ENCODE assay signal across 1 cellular context in genomic region chr6:119308048-119308570, GRCh38.
TF ChIP-seq lines count a peak whose summit lies in the region.

No MANE protein-coding gene starts in this region.

TF ChIP-seq in HEK293, 187 proteins besides CTCF, POLR2A, EP300 and RAD21 (continued from another document and continues in another):
- TF ChIP-seq PRDM4 (tag by site-specific recombination; IDR thresholded peaks at IDR 0.05): no peak
- TF ChIP-seq ZNF776 (tag by site-specific recombination; IDR thresholded peaks at IDR 0.05; ENCODE audit: borderline replicate concordance): no peak
- peak; percentile 72 for TF ChIP-seq SP7 (tag by site-specific recombination; IDR thresholded peaks at IDR 0.05)
- no peak for TF ChIP-seq SCRT1 (tag by site-specific recombination; IDR thresholded peaks at IDR 0.05; ENCODE audit: borderline replicate concordance)
- TF ChIP-seq, protein P1, sequence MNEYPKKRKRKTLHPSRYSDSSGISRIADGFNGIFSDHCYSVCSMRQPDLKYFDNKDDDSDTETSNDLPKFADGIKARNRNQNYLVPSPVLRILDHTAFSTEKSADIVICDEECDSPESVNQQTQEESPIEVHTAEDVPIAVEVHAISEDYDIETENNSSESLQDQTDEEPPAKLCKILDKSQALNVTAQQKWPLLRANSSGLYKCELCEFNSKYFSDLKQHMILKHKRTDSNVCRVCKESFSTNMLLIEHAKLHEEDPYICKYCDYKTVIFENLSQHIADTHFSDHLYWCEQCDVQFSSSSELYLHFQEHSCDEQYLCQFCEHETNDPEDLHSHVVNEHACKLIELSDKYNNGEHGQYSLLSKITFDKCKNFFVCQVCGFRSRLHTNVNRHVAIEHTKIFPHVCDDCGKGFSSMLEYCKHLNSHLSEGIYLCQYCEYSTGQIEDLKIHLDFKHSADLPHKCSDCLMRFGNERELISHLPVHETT (tag by site-specific recombination; IDR thresholded peaks at IDR 0.05): peak; percentile 71
- no peak for TF ChIP-seq ZNF266 (tag by site-specific recombination; IDR thresholded peaks at IDR 0.05; ENCODE audit: low read depth)
- no peak for TF ChIP-seq ZNF292 (tag by site-specific recombination; IDR thresholded peaks at IDR 0.05; ENCODE audit: borderline replicate concordance, low read depth)
- no peak for TF ChIP-seq ZNF555 (tag by site-specific recombination; conservative IDR thresholded peaks at IDR 0.05)
- peak; percentile 80 for TF ChIP-seq ZNF324 (tag by site-specific recombination; IDR thresholded peaks at IDR 0.05)
- peak; percentile 19; the same call in 1 of the 2 replicates for TF ChIP-seq ZFP69B (tag by site-specific recombination; IDR thresholded peaks at IDR 0.05)
- TF ChIP-seq ZNF843 (tag by site-specific recombination; IDR thresholded peaks at IDR 0.05): no peak; the same call in 1 of the 2 replicates
- TF ChIP-seq ZNF404 (tag by site-specific recombination; IDR thresholded peaks at IDR 0.05): 0 out of 2 replicates have a peak, but pooled peaks have one; percentile 15
- TF ChIP-seq REST (tag by site-specific recombination; IDR thresholded peaks at IDR 0.05): no peak
- TF ChIP-seq ZBTB1 (tag by site-specific recombination; IDR thresholded peaks at IDR 0.05): no peak
- no peak for TF ChIP-seq ZNF133 (tag by site-specific recombination; IDR thresholded peaks at IDR 0.05)
- TF ChIP-seq HIC1 (tag by site-specific recombination; IDR thresholded peaks at IDR 0.05): 0 out of 2 replicates have a peak, but pooled peaks have one; percentile 52
- peak; percentile 28; the same call in 1 of the 2 replicates for TF ChIP-seq ZBTB8A (tag by site-specific recombination; IDR thresholded peaks at IDR 0.05)
- TF ChIP-seq, protein P2, sequence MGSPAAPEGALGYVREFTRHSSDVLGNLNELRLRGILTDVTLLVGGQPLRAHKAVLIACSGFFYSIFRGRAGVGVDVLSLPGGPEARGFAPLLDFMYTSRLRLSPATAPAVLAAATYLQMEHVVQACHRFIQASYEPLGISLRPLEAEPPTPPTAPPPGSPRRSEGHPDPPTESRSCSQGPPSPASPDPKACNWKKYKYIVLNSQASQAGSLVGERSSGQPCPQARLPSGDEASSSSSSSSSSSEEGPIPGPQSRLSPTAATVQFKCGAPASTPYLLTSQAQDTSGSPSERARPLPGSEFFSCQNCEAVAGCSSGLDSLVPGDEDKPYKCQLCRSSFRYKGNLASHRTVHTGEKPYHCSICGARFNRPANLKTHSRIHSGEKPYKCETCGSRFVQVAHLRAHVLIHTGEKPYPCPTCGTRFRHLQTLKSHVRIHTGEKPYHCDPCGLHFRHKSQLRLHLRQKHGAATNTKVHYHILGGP (tag by site-specific recombination; IDR thresholded peaks at IDR 0.05): peak; percentile 57
- no peak for TF ChIP-seq ZBTB21 (tag by site-specific recombination; IDR thresholded peaks at IDR 0.05)
- TF ChIP-seq ZNF704 (tag by site-specific recombination; IDR thresholded peaks at IDR 0.05): no peak
- peak; percentile 75 for TF ChIP-seq ZNF629 (tag by site-specific recombination; IDR thresholded peaks at IDR 0.05)
- TF ChIP-seq GFI1B (tag by site-specific recombination; IDR thresholded peaks at IDR 0.05): peak; percentile 73; the same call in 1 of the 2 replicates
- TF ChIP-seq YY2 (tag by site-specific recombination; IDR thresholded peaks at IDR 0.05): no peak
- TF ChIP-seq HOXD13 (CRISPR knock-in tag; IDR thresholded peaks at IDR 0.05; ENCODE audit: borderline replicate concordance): no peak
- TF ChIP-seq ZNF211 (tag by site-specific recombination; IDR thresholded peaks at IDR 0.05; ENCODE audit: low read depth): peak; percentile 92
- TF ChIP-seq, protein P3, sequence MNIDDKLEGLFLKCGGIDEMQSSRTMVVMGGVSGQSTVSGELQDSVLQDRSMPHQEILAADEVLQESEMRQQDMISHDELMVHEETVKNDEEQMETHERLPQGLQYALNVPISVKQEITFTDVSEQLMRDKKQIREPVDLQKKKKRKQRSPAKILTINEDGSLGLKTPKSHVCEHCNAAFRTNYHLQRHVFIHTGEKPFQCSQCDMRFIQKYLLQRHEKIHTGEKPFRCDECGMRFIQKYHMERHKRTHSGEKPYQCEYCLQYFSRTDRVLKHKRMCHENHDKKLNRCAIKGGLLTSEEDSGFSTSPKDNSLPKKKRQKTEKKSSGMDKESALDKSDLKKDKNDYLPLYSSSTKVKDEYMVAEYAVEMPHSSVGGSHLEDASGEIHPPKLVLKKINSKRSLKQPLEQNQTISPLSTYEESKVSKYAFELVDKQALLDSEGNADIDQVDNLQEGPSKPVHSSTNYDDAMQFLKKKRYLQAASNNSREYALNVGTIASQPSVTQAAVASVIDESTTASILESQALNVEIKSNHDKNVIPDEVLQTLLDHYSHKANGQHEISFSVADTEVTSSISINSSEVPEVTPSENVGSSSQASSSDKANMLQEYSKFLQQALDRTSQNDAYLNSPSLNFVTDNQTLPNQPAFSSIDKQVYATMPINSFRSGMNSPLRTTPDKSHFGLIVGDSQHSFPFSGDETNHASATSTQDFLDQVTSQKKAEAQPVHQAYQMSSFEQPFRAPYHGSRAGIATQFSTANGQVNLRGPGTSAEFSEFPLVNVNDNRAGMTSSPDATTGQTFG (tag by site-specific recombination; IDR thresholded peaks at IDR 0.05; ENCODE audit: borderline replicate concordance): no peak
- TF ChIP-seq, protein P4, sequence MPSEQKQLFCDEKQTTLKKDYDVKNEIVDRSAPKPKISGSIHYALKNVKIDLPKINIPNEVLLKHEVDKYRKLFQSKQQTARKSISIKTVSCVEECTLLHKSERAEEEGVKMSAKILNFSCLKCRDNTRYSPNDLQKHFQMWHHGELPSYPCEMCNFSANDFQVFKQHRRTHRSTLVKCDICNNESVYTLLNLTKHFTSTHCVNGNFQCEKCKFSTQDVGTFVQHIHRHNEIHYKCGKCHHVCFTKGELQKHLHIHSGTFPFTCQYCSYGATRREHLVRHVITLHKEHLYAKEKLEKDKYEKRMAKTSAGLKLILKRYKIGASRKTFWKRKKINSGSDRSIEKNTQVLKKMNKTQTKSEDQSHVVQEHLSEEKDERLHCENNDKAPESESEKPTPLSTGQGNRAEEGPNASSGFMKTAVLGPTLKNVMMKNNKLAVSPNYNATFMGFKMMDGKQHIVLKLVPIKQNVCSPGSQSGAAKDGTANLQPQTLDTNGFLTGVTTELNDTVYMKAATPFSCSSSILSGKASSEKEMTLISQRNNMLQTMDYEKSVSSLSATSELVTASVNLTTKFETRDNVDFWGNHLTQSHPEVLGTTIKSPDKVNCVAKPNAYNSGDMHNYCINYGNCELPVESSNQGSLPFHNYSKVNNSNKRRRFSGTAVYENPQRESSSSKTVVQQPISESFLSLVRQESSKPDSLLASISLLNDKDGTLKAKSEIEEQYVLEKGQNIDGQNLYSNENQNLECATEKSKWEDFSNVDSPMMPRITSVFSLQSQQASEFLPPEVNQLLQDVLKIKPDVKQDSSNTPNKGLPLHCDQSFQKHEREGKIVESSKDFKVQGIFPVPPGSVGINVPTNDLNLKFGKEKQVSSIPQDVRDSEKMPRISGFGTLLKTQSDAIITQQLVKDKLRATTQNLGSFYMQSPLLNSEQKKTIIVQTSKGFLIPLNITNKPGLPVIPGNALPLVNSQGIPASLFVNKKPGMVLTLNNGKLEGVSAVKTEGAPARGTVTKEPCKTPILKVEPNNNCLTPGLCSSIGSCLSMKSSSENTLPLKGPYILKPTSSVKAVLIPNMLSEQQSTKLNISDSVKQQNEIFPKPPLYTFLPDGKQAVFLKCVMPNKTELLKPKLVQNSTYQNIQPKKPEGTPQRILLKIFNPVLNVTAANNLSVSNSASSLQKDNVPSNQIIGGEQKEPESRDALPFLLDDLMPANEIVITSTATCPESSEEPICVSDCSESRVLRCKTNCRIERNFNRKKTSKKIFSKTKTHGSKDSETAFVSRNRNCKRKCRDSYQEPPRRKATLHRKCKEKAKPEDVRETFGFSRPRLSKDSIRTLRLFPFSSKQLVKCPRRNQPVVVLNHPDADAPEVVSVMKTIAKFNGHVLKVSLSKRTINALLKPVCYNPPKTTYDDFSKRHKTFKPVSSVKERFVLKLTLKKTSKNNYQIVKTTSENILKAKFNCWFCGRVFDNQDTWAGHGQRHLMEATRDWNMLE (tag by site-specific recombination; conservative IDR thresholded peaks at IDR 0.05; ENCODE audit: low read depth): peak; percentile 45; the same call in 1 of the 2 replicates
- no peak for TF ChIP-seq PRDM1 (tag by site-specific recombination; IDR thresholded peaks at IDR 0.05)
- peak; percentile 54; the same call in 1 of the 2 replicates for TF ChIP-seq ZNF394 (tag by site-specific recombination; IDR thresholded peaks at IDR 0.05; ENCODE audit: borderline replicate concordance)
- no peak for TF ChIP-seq SETDB1 (IDR thresholded peaks at IDR 0.05; ENCODE audit: insufficient read length, low read length)
- TF ChIP-seq, protein P5, sequence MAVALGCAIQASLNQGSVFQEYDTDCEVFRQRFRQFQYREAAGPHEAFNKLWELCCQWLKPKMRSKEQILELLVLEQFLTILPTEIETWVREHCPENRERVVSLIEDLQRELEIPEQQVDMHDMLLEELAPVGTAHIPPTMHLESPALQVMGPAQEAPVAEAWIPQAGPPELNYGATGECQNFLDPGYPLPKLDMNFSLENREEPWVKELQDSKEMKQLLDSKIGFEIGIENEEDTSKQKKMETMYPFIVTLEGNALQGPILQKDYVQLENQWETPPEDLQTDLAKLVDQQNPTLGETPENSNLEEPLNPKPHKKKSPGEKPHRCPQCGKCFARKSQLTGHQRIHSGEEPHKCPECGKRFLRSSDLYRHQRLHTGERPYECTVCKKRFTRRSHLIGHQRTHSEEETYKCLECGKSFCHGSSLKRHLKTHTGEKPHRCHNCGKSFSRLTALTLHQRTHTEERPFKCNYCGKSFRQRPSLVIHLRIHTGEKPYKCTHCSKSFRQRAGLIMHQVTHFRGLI (tag by site-specific recombination; IDR thresholded peaks at IDR 0.05): no peak; the same call in 1 of the 2 replicates
